Comparison of ENCODE assay signal across 8 cellular contexts in the genomic region with DNA sequence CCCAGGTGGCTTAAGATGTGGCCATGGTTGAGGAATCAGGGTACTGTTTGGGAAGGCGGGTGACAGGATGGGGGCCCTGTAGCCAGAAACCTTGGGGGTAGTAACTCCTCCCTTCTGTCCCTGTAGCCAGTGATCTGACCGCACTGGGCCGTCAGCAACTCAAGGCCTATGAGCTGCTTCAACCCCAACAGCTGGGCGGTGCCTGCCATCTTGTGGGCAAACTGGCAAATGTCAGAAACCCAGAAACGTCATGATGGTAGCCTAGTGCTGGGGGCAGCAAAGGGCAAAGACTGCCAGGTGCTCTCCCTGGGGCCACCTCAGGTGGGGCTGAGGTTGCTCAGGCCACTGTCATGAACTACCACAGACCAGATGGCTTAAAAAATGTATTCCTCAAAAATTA. TPM values are rescaled to one million over a fixed set of nuclear protein-coding genes. Genes with fewer than 3 reads are reported as not detected.
A peak's percentile ranks its signal among the peaks of the same experiment; 100 is the strongest.
DNase-seq lines count a peak whose midpoint lies in the region; ATAC-seq, FAIRE-seq and TF ChIP-seq lines count a peak whose summit lies in the region.

No MANE protein-coding gene starts in this region.

- no peak overlapping the region for H3K14ac ChIP-seq in H1 (ENCODE audit: insufficient read length)

- peaks cover 15% of the 10 kb centered on the region for H3K23me2 ChIP-seq in H1 (ENCODE audit: low read depth, low read length)

- peak; percentile 64 to 93 (median 90) for TF ChIP-seq CTCF in H1 (IDR thresholded peaks at IDR 0.05; ENCODE audit: control extremely low read depth in 1 of 3, insufficient read depth in 1 of 3, low read depth in 1 of 3, low read length in 3 of 3)

- WGBS in H1 (ENCODE audit: extremely low coverage in 1 of 2, insufficient coverage in 1 of 2, insufficient read length in 1 of 2, insufficient replicate concordance in 2 of 2, low coverage in 1 of 2, low lambda C conversion rate in 2 of 2, missing lambda C conversion rate in 1 of 2), 2 experiments: 79% methylated on average over 5 of the region's 5 CpGs; no CpG with 5 or more reads in 1 of the 2 experiments

- TF ChIP-seq EP300 in H1 (IDR thresholded peaks at IDR 0.05; ENCODE audit: borderline replicate concordance in 1 of 2, low read depth in 2 of 2, low read length in 2 of 2): no peak

- DNase-seq in C1 segment of cervical spinal cord (lab: John Stamatoyannopoulos, UW) (peak in 11 of 14 donors; percentile 13 to 66 (median 46)), H7 (peak; percentile 90), SJCRH30 (peak; percentile 56 to 68), H1 (ENCODE audit: low read depth in 1 of 2, low spot score in 2 of 2) (peak in 1 of 2 experiments; percentile 68), nucleus accumbens (lab: John Stamatoyannopoulos, UW) (peak in 51 of 56 donors; percentile 8 to 84 (median 57)), NCI-H1105 treated with DMSO at 0.1 percent for 48 hours (lab: John Stamatoyannopoulos, UW) (no peak)
- DNase-seq in central memory CD4-positive, alpha-beta T cell: no peak

- H4K5ac ChIP-seq in H1 (ENCODE audit: insufficient read length, low read depth, low read length): no peak overlapping the region

- POLR2A ChIA-PET in H1 (lab: Charles Lee; ENCODE audit: partially characterized antibody): interaction anchor here (1.0 to 1.3 kb wide), 3 partner anchors 8 to 14 kb away, joined by 3 to 6 read pairs (median 5); no protein-coding TSS in a partner anchor

- peaks cover 18% of the 10 kb centered on the region for H3K79me1 ChIP-seq in H1 (ENCODE audit: low read depth, low read length)

- H3K18ac ChIP-seq in H1 (ENCODE audit: extremely low read depth, low read length): no peak overlapping the region

- H2AK5ac ChIP-seq in H1 (ENCODE audit: low read depth, low read length): no peak overlapping the region

- no peak for TF ChIP-seq POLR2A in H1 (IDR thresholded peaks at IDR 0.05; ENCODE audit: control extremely low read depth in 1 of 2, low read depth in 2 of 2, low read length in 2 of 2)

- H3K9me3 ChIP-seq in SJCRH30 (replicated peaks) (no peaks in the 10 kb centered on the region), H1 (ENCODE audit: insufficient read depth in 2 of 2, low read depth in 1 of 2, low read length in 1 of 2) (no peaks in the 10 kb centered on the region)

- no peaks in the 10 kb centered on the region for H3K4me1 ChIP-seq in SJCRH30
- peaks cover 0 to 8% (median 6%) of the 10 kb centered on the region in 4 experiments; a peak in 6 of 7 replicates for H3K4me1 ChIP-seq in H1 (replicated peaks in 1 of 4; ENCODE audit: control insufficient read depth in 3 of 4, insufficient read depth in 4 of 4, low read length in 3 of 4)

- FAIRE-seq in H1 (lab: Jason Lieb, UNC): no peak

- no peak overlapping the region for H3K4ac ChIP-seq in H1 (replicated peaks; ENCODE audit: insufficient read length, low read depth, low read length)

- no peak overlapping the region for H3K23ac ChIP-seq in H1 (ENCODE audit: insufficient read length)

- H2BK20ac ChIP-seq in H1 (ENCODE audit: low read length): no peak overlapping the region

- peaks cover 6 to 16% of the 10 kb centered on the region in 2 experiments for H4K20me1 ChIP-seq in H1 (replicated peaks in 1 of 2; ENCODE audit: control insufficient read depth in 1 of 2, insufficient read depth in 2 of 2, low read length in 2 of 2)

- no peak overlapping the region for H3K56ac ChIP-seq in H1 (replicated peaks; ENCODE audit: insufficient read length, low read depth, low read length)

- H2BK12ac ChIP-seq in H1 (ENCODE audit: low read depth, low read length): no peak overlapping the region

- no peak overlapping the region for H3K4me2 ChIP-seq in H1 (ENCODE audit: insufficient read depth in 1 of 2, low read depth in 2 of 2, low read length in 2 of 2)

- H3K9ac ChIP-seq in H1 (replicated peaks in 1 of 4; ENCODE audit: extremely low read depth in 1 of 4, low read depth in 3 of 4, low read length in 3 of 4): no peak overlapping the region

- CTCF ChIA-PET in H1 (lab: Charles Lee; ENCODE audit: partially characterized antibody): interaction anchor here (0.9 to 2.5 kb wide), 14 partner anchors 11 to 600 kb away, joined by 3 to 13 read pairs (median 4); a partner anchor contains a TSS

- H3K27ac ChIP-seq in SJCRH30 (no peak overlapping the region), H1 (ENCODE audit: low read depth, low read length) (no peak overlapping the region)

- H4K8ac ChIP-seq in H1 (ENCODE audit: extremely low read depth, insufficient read depth, low read length): no peak overlapping the region

- no peak overlapping the region for H2AFZ ChIP-seq in H1 (ENCODE audit: low read length)

- H3K79me2 ChIP-seq in H1 (ENCODE audit: control insufficient read depth in 1 of 2, insufficient read depth in 2 of 2, low read length in 2 of 2): peaks cover 4 to 27% of the 10 kb centered on the region in 2 experiments; a peak in 3 of 4 replicates

- H3K4me3 ChIP-seq in H7 (ENCODE audit: insufficient read depth, low read depth, low read length) (no peak overlapping the region), SJCRH30 (no peak overlapping the region), H1 (ENCODE audit: extremely low read depth in 1 of 4, insufficient read depth in 2 of 4, low read depth in 3 of 4, low read length in 4 of 4) (no peak overlapping the region)

- ATAC-seq in HG02870 (IDR thresholded peaks at IDR 0.05; ENCODE audit: unreplicated experiment): no peak

- no peak overlapping the region for H2BK5ac ChIP-seq in H1 (ENCODE audit: low read depth, low read length)

- no peak overlapping the region for H4K91ac ChIP-seq in H1 (replicated peaks; ENCODE audit: insufficient read length, low read length)

- no peak overlapping the region for H2BK120ac ChIP-seq in H1 (replicated peaks; ENCODE audit: low read depth, low read length)

- H3K27me3 ChIP-seq in H7 (ENCODE audit: control insufficient read depth, insufficient read depth, low read length) (no peaks in the 10 kb centered on the region), SJCRH30 (no peaks in the 10 kb centered on the region), H1 (replicated peaks in 1 of 4; ENCODE audit: control insufficient read depth in 3 of 4, extremely low read depth in 1 of 4, insufficient read depth in 3 of 4, low read length in 3 of 4) (no peaks in the 10 kb centered on the region)

- peak; percentile 77 to 88 for TF ChIP-seq RAD21 in H1 (IDR thresholded peaks at IDR 0.05 in 1 of 2, conservative IDR thresholded peaks at IDR 0.05 in 1 of 2; ENCODE audit: low read depth in 2 of 2, low read length in 2 of 2)

- no peak overlapping the region for H2BK15ac ChIP-seq in H1 (ENCODE audit: low read length)

- H3K36me3 ChIP-seq in H7 (replicated peaks; ENCODE audit: control insufficient read depth, insufficient read depth, low read length): no peaks in the 10 kb centered on the region; the same call in none of the 2 replicates
- peaks cover 10% of the 10 kb centered on the region; the same call in 1 of the 2 replicates for H3K36me3 ChIP-seq in SJCRH30
- H3K36me3 ChIP-seq in H1 (ENCODE audit: control insufficient read depth in 2 of 4, insufficient read depth in 4 of 4, low read length in 3 of 4): peaks cover 0 to 5% (median 2%) of the 10 kb centered on the region in 4 experiments; a peak in 3 of 8 replicates

RNA-seq across cellular contexts. Expression of a gene that starts 3.5 kb away (rescaled TPM):
- 253 and 306 TPM in 2 replicates for total RNA-seq in H7 (2014; rRNA removed; shearing (Covaris generic))
- 120 and 134 TPM in 2 replicates for total RNA-seq in SJCRH30 (2014; rRNA removed; shearing (Covaris generic))
- total RNA-seq in H1 (2021; fragmentation: NEBNext Ultra II Directional; extraction: Animal tissue kit (Norgen Biotek cat#: 25700)): 178 and 190 TPM in 2 replicates
- 356 and 420 TPM in 2 replicates for polyA plus RNA-seq in H1 (2011; rRNA removed)
- polyA plus RNA-seq in H1 (2011; cell fraction: cytosol; rRNA removed): 301 TPM
- 264 TPM for polyA plus RNA-seq in H1 (2011; cell fraction: nucleus; rRNA removed)
- 96.2 to 216 TPM (median 204 TPM) in 4 replicates for polyA plus RNA-seq in H1 (2012, experiment 1 of 2)
- polyA plus RNA-seq in H1 (2012, experiment 2 of 2): 178 TPM
- 133 TPM for polyA plus RNA-seq in H1 (2013, experiment 1 of 2)
- 137 TPM for polyA plus RNA-seq in H1 (2013, experiment 2 of 2)
- 78.2 and 93.8 TPM in 2 replicates for polyA minus RNA-seq in H1 (2011; rRNA and poly(A)+ RNA removed)
- polyA minus RNA-seq in H1 (2011; cell fraction: cytosol; rRNA and poly(A)+ RNA removed): 107 TPM
- polyA minus RNA-seq in H1 (2011; cell fraction: nucleus; rRNA and poly(A)+ RNA removed): 82.4 TPM

RNA-seq across cellular contexts. Expression of a gene that starts 3.9 kb away (rescaled TPM):
- total RNA-seq in H7 (2014; rRNA removed; shearing (Covaris generic)): 44.7 and 63.1 TPM in 2 replicates
- 41.8 and 42.9 TPM in 2 replicates for total RNA-seq in SJCRH30 (2014; rRNA removed; shearing (Covaris generic))
- total RNA-seq in H1 (2021; fragmentation: NEBNext Ultra II Directional; extraction: Animal tissue kit (Norgen Biotek cat#: 25700)): 41.3 and 52.3 TPM in 2 replicates
- polyA plus RNA-seq in H1 (2011; rRNA removed): 46.5 and 61.0 TPM in 2 replicates
- 46.6 TPM for polyA plus RNA-seq in H1 (2011; cell fraction: cytosol; rRNA removed)
- 69.7 TPM for polyA plus RNA-seq in H1 (2011; cell fraction: nucleus; rRNA removed)
- polyA plus RNA-seq in H1 (2012, experiment 1 of 2): 29.5 to 43.0 TPM (median 38.5 TPM) in 4 replicates
- polyA plus RNA-seq in H1 (2012, experiment 2 of 2): 53.4 TPM
- 18.1 TPM for polyA plus RNA-seq in H1 (2013, experiment 1 of 2)
- polyA plus RNA-seq in H1 (2013, experiment 2 of 2): 16.8 TPM
- 34.0 and 34.1 TPM in 2 replicates for polyA minus RNA-seq in H1 (2011; rRNA and poly(A)+ RNA removed)
- polyA minus RNA-seq in H1 (2011; cell fraction: cytosol; rRNA and poly(A)+ RNA removed): 37.3 TPM
- polyA minus RNA-seq in H1 (2011; cell fraction: nucleus; rRNA and poly(A)+ RNA removed): 31.5 TPM

RNA-seq across cellular contexts. Expression of a gene that starts 19.7 kb away (rescaled TPM):
- total RNA-seq in H7 (2014; rRNA removed; shearing (Covaris generic)): 7.8 and 8.5 TPM in 2 replicates
- total RNA-seq in SJCRH30 (2014; rRNA removed; shearing (Covaris generic)): 6.1 TPM in 2 replicates
- 18.6 and 23.1 TPM in 2 replicates for total RNA-seq in H1 (2021; fragmentation: NEBNext Ultra II Directional; extraction: Animal tissue kit (Norgen Biotek cat#: 25700))
- polyA plus RNA-seq in H1 (2011; rRNA removed): 51.0 and 61.6 TPM in 2 replicates
- 34.1 TPM for polyA plus RNA-seq in H1 (2011; cell fraction: cytosol; rRNA removed)
- polyA plus RNA-seq in H1 (2011; cell fraction: nucleus; rRNA removed): 63.5 TPM
- polyA plus RNA-seq in H1 (2012, experiment 1 of 2): 19.7 to 33.8 TPM (median 29.0 TPM) in 4 replicates
- 27.3 TPM for polyA plus RNA-seq in H1 (2012, experiment 2 of 2)
- 24.6 TPM for polyA plus RNA-seq in H1 (2013, experiment 1 of 2)
- 27.4 TPM for polyA plus RNA-seq in H1 (2013, experiment 2 of 2)
- polyA minus RNA-seq in H1 (2011; rRNA and poly(A)+ RNA removed): 35.8 and 44.0 TPM in 2 replicates
- 12.2 TPM for polyA minus RNA-seq in H1 (2011; cell fraction: cytosol; rRNA and poly(A)+ RNA removed)
- 9.3 TPM for polyA minus RNA-seq in H1 (2011; cell fraction: nucleus; rRNA and poly(A)+ RNA removed)

RNA-seq across cellular contexts. Expression of a gene that starts 25.4 kb away (rescaled TPM):
- total RNA-seq in H7 (2014; rRNA removed; shearing (Covaris generic)): 25.1 and 35.7 TPM in 2 replicates
- 23.9 and 28.1 TPM in 2 replicates for total RNA-seq in SJCRH30 (2014; rRNA removed; shearing (Covaris generic))
- total RNA-seq in H1 (2021; fragmentation: NEBNext Ultra II Directional; extraction: Animal tissue kit (Norgen Biotek cat#: 25700)): 28.3 and 33.2 TPM in 2 replicates
- 41.6 and 53.5 TPM in 2 replicates for polyA plus RNA-seq in H1 (2011; rRNA removed)
- polyA plus RNA-seq in H1 (2011; cell fraction: cytosol; rRNA removed): 64.3 TPM
- 96.7 TPM for polyA plus RNA-seq in H1 (2011; cell fraction: nucleus; rRNA removed)
- 26.7 to 59.8 TPM (median 48.4 TPM) in 4 replicates for polyA plus RNA-seq in H1 (2012, experiment 1 of 2)
- polyA plus RNA-seq in H1 (2012, experiment 2 of 2): 31.8 TPM
- 29.3 TPM for polyA plus RNA-seq in H1 (2013, experiment 1 of 2)
- polyA plus RNA-seq in H1 (2013, experiment 2 of 2): 28.1 TPM
- polyA minus RNA-seq in H1 (2011; rRNA and poly(A)+ RNA removed): 22.4 and 25.3 TPM in 2 replicates
- 13.9 TPM for polyA minus RNA-seq in H1 (2011; cell fraction: cytosol; rRNA and poly(A)+ RNA removed)
- 33.3 TPM for polyA minus RNA-seq in H1 (2011; cell fraction: nucleus; rRNA and poly(A)+ RNA removed)

Comparison
In these comparisons a context has a peak if more than half of its experiments do, and no peak if none do; other contexts are left out.
1. DNase-seq: peak in C1 segment of cervical spinal cord (11 of 14), H7 (single experiment), SJCRH30 (2 of 2) and nucleus accumbens (51 of 56); none in NCI-H1105 treated with DMSO at 0.1 percent for 48 hours (single experiment) and central memory CD4-positive, alpha-beta T cell (single experiment).